18 cellular contexts compared by ENCODE assay signal in the genomic region with DNA sequence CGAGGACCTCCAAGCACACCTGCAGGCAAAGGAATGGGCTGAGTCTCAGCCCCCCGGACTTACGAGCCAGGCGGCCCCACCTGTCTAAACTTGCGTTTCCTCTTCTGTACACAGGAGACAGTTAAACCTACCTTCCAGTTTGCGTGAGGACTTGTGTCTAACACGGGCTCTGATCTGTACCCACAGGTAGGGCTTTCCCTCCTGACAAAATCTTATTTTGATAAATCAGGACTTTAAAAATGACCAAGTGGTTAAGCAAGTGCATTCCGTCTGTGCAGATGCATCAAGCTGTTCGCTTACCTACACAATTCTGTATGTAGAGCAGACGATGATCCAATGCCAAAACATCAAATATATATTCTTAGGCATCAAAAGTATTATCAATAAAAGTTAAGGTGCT.
"Had no signal": no experiment of that assay in that cellular context is flagged by ENCODE, and none has a peak within 500 bp of the region (broad histone marks: within the 10 kb centered on the region; RNA-seq: fewer than 3 reads in every experiment).

No MANE protein-coding gene starts in this region.

- DNase-seq: activated CD4-positive, alpha-beta memory T cell treated with anti-CD3 and anti-CD28 coated beads, Interleukin-2, amount 10 ng/mL, durations not matched to agents 7 days and 5 days; activated CD8-positive, alpha-beta memory T cell treated with anti-CD3 and anti-CD28 coated beads, Interleukin-2, amount 50 U/mL, for 4 hours; activated naive CD4-positive, alpha-beta T cell; activated naive CD8-positive, alpha-beta T cell treated with anti-CD3 and anti-CD28 coated beads, Interleukin-2, amount 50 U/mL, for 24 hours; activated T-cell treated with anti-CD3 and anti-CD28 coated beads, Interleukin-2, amount 50 U/mL, for 72 hours; caudate nucleus; left ventricle myocardium inferior; occipital lobe; sigmoid colon; stimulated activated CD8-positive, alpha-beta memory T cell treated with anti-CD3 and anti-CD28 coated beads, Interleukin-4, amount 100 ng/mL, for 48 hours; testis had no signal

- H3K27ac Mint-ChIP-seq: activated CD4-positive, alpha-beta memory T cell treated with anti-CD3 and anti-CD28 coated beads, Interleukin-2, amount 10 ng/mL, durations not matched to agents 7 days and 5 days; activated naive CD8-positive, alpha-beta T cell treated with anti-CD3 and anti-CD28 coated beads, Interleukin-2, amount 50 U/mL, for 24 hours; activated T-cell treated with anti-CD3 and anti-CD28 coated beads, Interleukin-2, amount 50 U/mL, for 72 hours; stimulated activated naive CD8-positive, alpha-beta T cell treated with anti-CD3 and anti-CD28 coated beads, Interleukin-15, Interleukin-2, amounts not matched to agents 100 ng/mL and 50 ng/mL, for 24 hours; T-helper 2 cell treated with Interferon-gamma antibody and Interleukin-4, amounts not matched to agents 5 μg/mL and 100 μg/mL, for 36 hours had no signal

- H3K4me1 ChIP-seq: colonic mucosa, gastroesophageal sphincter, sigmoid colon, testis had no signal

- H3K27me3 Mint-ChIP-seq: activated naive CD8-positive, alpha-beta T cell treated with anti-CD3 and anti-CD28 coated beads, Interleukin-2, amount 50 U/mL, for 24 hours; stimulated activated naive CD8-positive, alpha-beta T cell treated with anti-CD3 and anti-CD28 coated beads, Interleukin-15, Interleukin-2, amounts not matched to agents 100 ng/mL and 50 ng/mL, for 24 hours had no signal

- H3K9me3 Mint-ChIP-seq: activated CD4-positive, alpha-beta memory T cell treated with anti-CD3 and anti-CD28 coated beads, Interleukin-2, amount 10 ng/mL, durations not matched to agents 7 days and 5 days; activated naive CD8-positive, alpha-beta T cell treated with anti-CD3 and anti-CD28 coated beads, Interleukin-2, amount 50 U/mL, for 24 hours; activated T-cell treated with anti-CD3 and anti-CD28 coated beads, Interleukin-2, amount 50 U/mL, for 72 hours; stimulated activated naive CD8-positive, alpha-beta T cell treated with anti-CD3 and anti-CD28 coated beads, Interleukin-15, Interleukin-2, amounts not matched to agents 100 ng/mL and 50 ng/mL, for 24 hours; T-helper 2 cell treated with Interferon-gamma antibody and Interleukin-4, amounts not matched to agents 5 μg/mL and 100 μg/mL, for 36 hours had no signal

- H3K9me3 ChIP-seq: colonic mucosa, gastroesophageal sphincter, sigmoid colon, testis had no signal

- H3K27me3 ChIP-seq: colonic mucosa, sigmoid colon, testis had no signal

- ATAC-seq: activated naive CD8-positive, alpha-beta T cell treated with anti-CD3 and anti-CD28 coated beads, Interleukin-2, amount 50 U/mL, for 24 hours; activated T-cell treated with anti-CD3 and anti-CD28 coated beads, Interleukin-2, amount 50 U/mL, for 72 hours; gastroesophageal sphincter had no signal

- H3K4me1 Mint-ChIP-seq: activated CD4-positive, alpha-beta memory T cell treated with anti-CD3 and anti-CD28 coated beads, Interleukin-2, amount 10 ng/mL, durations not matched to agents 7 days and 5 days; activated naive CD8-positive, alpha-beta T cell treated with anti-CD3 and anti-CD28 coated beads, Interleukin-2, amount 50 U/mL, for 24 hours had no signal

- H3K36me3 ChIP-seq: colonic mucosa, gastroesophageal sphincter, left ventricle myocardium inferior, sigmoid colon had no signal

- FAIRE-seq: astrocyte, keratinocyte had no signal

- H3K27ac ChIP-seq: colonic mucosa, gastroesophageal sphincter, sigmoid colon, testis had no signal

- H3K4me3 ChIP-seq: colonic mucosa, gastroesophageal sphincter, left ventricle myocardium inferior, sigmoid colon, testis had no signal

- H3K4me3 Mint-ChIP-seq: activated CD4-positive, alpha-beta memory T cell treated with anti-CD3 and anti-CD28 coated beads, Interleukin-2, amount 10 ng/mL, durations not matched to agents 7 days and 5 days; activated naive CD8-positive, alpha-beta T cell treated with anti-CD3 and anti-CD28 coated beads, Interleukin-2, amount 50 U/mL, for 24 hours; activated T-cell treated with anti-CD3 and anti-CD28 coated beads, Interleukin-2, amount 50 U/mL, for 72 hours; nephron; stimulated activated naive CD8-positive, alpha-beta T cell treated with anti-CD3 and anti-CD28 coated beads, Interleukin-15, Interleukin-2, amounts not matched to agents 100 ng/mL and 50 ng/mL, for 24 hours; T-helper 2 cell treated with Interferon-gamma antibody and Interleukin-4, amounts not matched to agents 5 μg/mL and 100 μg/mL, for 36 hours had no signal
